21 cellular contexts compared by ENCODE assay signal in the genomic region with DNA sequence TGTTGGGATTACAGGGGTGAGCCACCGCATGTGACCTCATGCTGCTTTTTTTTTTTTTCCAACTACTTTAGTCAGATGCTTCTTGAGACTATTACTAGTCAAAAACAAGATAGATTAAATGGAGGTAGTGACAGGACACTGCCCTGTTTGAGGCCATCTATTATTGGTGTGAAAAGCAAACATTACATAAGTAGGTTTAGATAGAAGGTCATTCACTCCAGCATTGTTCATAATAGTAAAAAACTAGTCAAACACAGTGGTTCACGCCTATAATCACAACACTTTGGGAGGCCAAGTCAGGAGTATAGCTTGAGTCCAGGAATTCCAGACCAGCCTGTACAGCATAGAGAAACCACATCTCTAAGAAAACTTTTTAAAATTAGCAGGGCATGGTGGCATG. TPM values are rescaled to one million over a fixed set of nuclear protein-coding genes. Genes with fewer than 3 reads are reported as not detected.
DNase-seq lines count a peak whose midpoint lies in the region; ATAC-seq, FAIRE-seq and TF ChIP-seq lines count a peak whose summit lies in the region.
"Had no signal": no experiment of that assay in that cellular context is flagged by ENCODE, and none has a peak within 500 bp of the region (broad histone marks: within the 10 kb centered on the region; RNA-seq: fewer than 3 reads in every experiment).

No MANE protein-coding gene starts in this region.

- intact Hi-C loops in CD8-positive, alpha-beta T cell (cut with DNase I, micrococcal nuclease): no loop called here
- intact Hi-C loops in PC-9 (cut with micrococcal nuclease; ENCODE audit: unreplicated experiment): no loop called here

- no peaks in the 10 kb centered on the region for H3K27me3 ChIP-seq in CD8-positive, alpha-beta T cell (ENCODE audit: insufficient read depth, low read length)
- H3K27me3 ChIP-seq in PC-9 (ENCODE audit: insufficient read depth, low read depth): no peaks in the 10 kb centered on the region

- H4K20me1 ChIP-seq in PC-9 (ENCODE audit: insufficient read depth): peaks cover 14% of the 10 kb centered on the region; the same call in 1 of the 2 replicates

- no peaks in the 10 kb centered on the region for H3K9me2 ChIP-seq in PC-9 (ENCODE audit: insufficient read depth)

- no peak overlapping the region for H3K4me3 Mint-ChIP-seq in CD8-positive, alpha-beta T cell
- H3K4me3 Mint-ChIP-seq: B cell; CD4-positive, alpha-beta T cell; H9 had no signal

- ATAC-seq in left lobe of liver: peak; percentile 38
- no peak for ATAC-seq in CD8-positive, alpha-beta T cell

- H3K27ac Mint-ChIP-seq in CD8-positive, alpha-beta T cell: no peak overlapping the region
- H3K27ac Mint-ChIP-seq: B cell; CD4-positive, alpha-beta T cell; H9 had no signal

- no peak overlapping the region for H3K4me3 ChIP-seq in CD8-positive, alpha-beta T cell (ENCODE audit: low read depth, low read length)
- no peak overlapping the region for H3K4me3 ChIP-seq in PC-9

- H3K79me2 ChIP-seq in PC-9 (ENCODE audit: low read depth): peaks cover 83% of the 10 kb centered on the region

- no peak for TF ChIP-seq POLR2A in GM12892 (IDR thresholded peaks at IDR 0.05; ENCODE audit: low read depth, low read length)

- peaks cover 12% of the 10 kb centered on the region for H3K36me3 Mint-ChIP-seq in CD8-positive, alpha-beta T cell

- CTCF ChIA-PET in CD8-positive, alpha-beta T cell (lab: Charles Lee): no interaction called here
- CTCF ChIA-PET in PC-9 (lab: Charles Lee): no interaction called here

- H3K27me3 Mint-ChIP-seq in CD8-positive, alpha-beta T cell (ENCODE audit: low read depth): no peaks in the 10 kb centered on the region
- H3K27me3 Mint-ChIP-seq: B cell; CD4-positive, alpha-beta T cell; IgD-negative memory B cell had no signal

- no peaks in the 10 kb centered on the region for H3K36me3 ChIP-seq in CD8-positive, alpha-beta T cell (ENCODE audit: insufficient read depth, low read length)
- H3K36me3 ChIP-seq in PC-9 (ENCODE audit: low read depth): peaks cover 16% of the 10 kb centered on the region

- peaks cover 30% of the 10 kb centered on the region for H3K4me1 Mint-ChIP-seq in CD8-positive, alpha-beta T cell (ENCODE audit: low read depth)
- H3K4me1 Mint-ChIP-seq: H9 had no signal

- H2AFZ ChIP-seq in PC-9: no peak overlapping the region

- no peaks in the 10 kb centered on the region for H3K9me3 ChIP-seq in CD8-positive, alpha-beta T cell (ENCODE audit: low read length)
- no peaks in the 10 kb centered on the region for H3K9me3 ChIP-seq in PC-9 (ENCODE audit: insufficient read depth, low read depth)

- DNase-seq in GM12892 (ENCODE audit: insufficient read length): no peak
- peak; percentile 23 for DNase-seq in NCI-H146 (lab: John Stamatoyannopoulos, UW)
- no peak for DNase-seq in left lobe of liver (ENCODE audit: low spot score)
- DNase-seq in CD8-positive, alpha-beta T cell: no peak
- no peak for DNase-seq in PC-9
- no peak for DNase-seq in NCI-H187 (lab: John Stamatoyannopoulos, UW)
- DNase-seq in COLO668 (lab: John Stamatoyannopoulos, UW; ENCODE audit: unreplicated experiment): no peak
- DNase-seq: C1 segment of cervical spinal cord; Calu3; CD4-positive, alpha-beta T cell; H9; Karpas-422; KBM-7 had no signal

- H3K4me1 ChIP-seq in CD8-positive, alpha-beta T cell (ENCODE audit: insufficient read depth, low read length): peaks cover 12% of the 10 kb centered on the region
- H3K4me1 ChIP-seq in PC-9 (replicated peaks; ENCODE audit: insufficient read depth): peaks cover 29% of the 10 kb centered on the region

- H3K9me3 Mint-ChIP-seq in CD8-positive, alpha-beta T cell: no peaks in the 10 kb centered on the region
- H3K9me3 Mint-ChIP-seq: CD4-positive, alpha-beta T cell; IgD-negative memory B cell had no signal

- peak; percentile 14 for FAIRE-seq in GM12892 (lab: Jason Lieb, UNC)
- FAIRE-seq: G401.6, GM12891, GM18507, H1 had no signal

- BruUV-seq in PC-9 (replicated peaks; lab: Mats Ljungman, UMichigan): no TSS peak

- TF ChIP-seq CTCF in C4-2B (conservative IDR thresholded peaks at IDR 0.05): no peak
- TF ChIP-seq CTCF in CD8-positive, alpha-beta T cell (IDR thresholded peaks at IDR 0.05): no peak
- no peak for TF ChIP-seq CTCF in PC-9 (conservative IDR thresholded peaks at IDR 0.05)

- no peak overlapping the region for H3K4me2 ChIP-seq in PC-9

- H3F3A ChIP-seq in PC-9 (ENCODE audit: insufficient read depth, low read depth): peaks cover 45% of the 10 kb centered on the region; the same call in 1 of the 2 replicates

- peak overlapping the region; percentile 36; the same call in 1 of the 2 replicates for H3K27ac ChIP-seq in C4-2B
- no peak overlapping the region for H3K27ac ChIP-seq in CD8-positive, alpha-beta T cell (ENCODE audit: low read depth, low read length)
- H3K27ac ChIP-seq in PC-9: no peak overlapping the region
- H3K27ac ChIP-seq: HL-60 had no signal

- POLR2A ChIA-PET in CD8-positive, alpha-beta T cell (lab: Charles Lee): no interaction called here
- POLR2A ChIA-PET in PC-9 (lab: Charles Lee; ENCODE audit: unreplicated experiment): no interaction called here

RNA-seq across cellular contexts. Expression of gene XIAP, which starts 16.3 kb away (rescaled TPM):
- 8.6 TPM for polyA plus RNA-seq in GM12892 (2012; ENCODE audit: missing spikeins)
- total RNA-seq in left lobe of liver: 26.8 TPM
- total RNA-seq in CD8-positive, alpha-beta T cell: 10 to 100 TPM; 15.2 to 24.2 TPM
- 47.7 and 59.5 TPM in 2 replicates for total RNA-seq in PC-9 (2021)
